In genomic region chr10:51342381-51342780, GRCh38 we compare ENCODE assay signal across 24 cellular contexts.
"Had no signal": no experiment of that assay in that cellular context is flagged by ENCODE, and none has a peak within 500 bp of the region (broad histone marks: within the 10 kb centered on the region; RNA-seq: fewer than 3 reads in every experiment).

No MANE protein-coding gene starts in this region.

- ATAC-seq: activated CD4-positive, alpha-beta T cell treated with anti-CD3 and anti-CD28 coated beads for 36 hours; naive thymus-derived CD4-positive, alpha-beta T cell; right cardiac atrium; stimulated activated naive B cell treated with anti-CD40 and anti-IgM and Interleukin-4, amounts not matched to agents 10 μg/mL and 1 μg/mL and 100 μg/mL, for 72 hours; T-cell had no signal

- H3K4me3 Mint-ChIP-seq: activated B cell treated with CpG ODN at 0.5 μM for 24 hours; activated CD4-positive, alpha-beta T cell treated with anti-CD3 and anti-CD28 coated beads for 36 hours; activated naive CD8-positive, alpha-beta T cell treated with anti-CD3 and anti-CD28 coated beads, Interleukin-2, amount 10 ng/mL, durations not matched to agents 7 days and 5 days; activated T-cell treated with anti-CD3 and anti-CD28 coated beads, Interleukin-2, amount 50 U/mL, for 24 hours; dendritic cell treated with granulocyte-macrophage colony-stimulating factor and Interleukin-4, amounts not matched to agents 40 ng/mL and 50 ng/mL, for 4 days; naive thymus-derived CD4-positive, alpha-beta T cell; stimulated activated naive B cell treated with anti-CD40 and anti-IgM and Interleukin-4, amounts not matched to agents 10 μg/mL and 1 μg/mL and 100 μg/mL, for 72 hours; T-cell had no signal

- H3K27me3 Mint-ChIP-seq: activated B cell treated with CpG ODN at 0.5 μM for 24 hours; activated CD4-positive, alpha-beta T cell treated with anti-CD3 and anti-CD28 coated beads for 36 hours; activated naive CD8-positive, alpha-beta T cell treated with anti-CD3 and anti-CD28 coated beads, Interleukin-2, amount 10 ng/mL, durations not matched to agents 7 days and 5 days; activated T-cell treated with anti-CD3 and anti-CD28 coated beads, Interleukin-2, amount 50 U/mL, for 24 hours; activated T-helper 17 cell treated with anti-CD3 and anti-CD28 coated beads, Interleukin-2, amount 50 U/mL, for 72 hours; dendritic cell treated with granulocyte-macrophage colony-stimulating factor and Interleukin-4, amounts not matched to agents 40 ng/mL and 50 ng/mL, for 4 days; stimulated activated naive B cell treated with anti-CD40 and anti-IgM and Interleukin-4, amounts not matched to agents 10 μg/mL and 1 μg/mL and 100 μg/mL, for 72 hours; T-cell had no signal

- H3K36me3 Mint-ChIP-seq: activated naive CD8-positive, alpha-beta T cell treated with anti-CD3 and anti-CD28 coated beads, Interleukin-2, amount 10 ng/mL, durations not matched to agents 7 days and 5 days; naive thymus-derived CD4-positive, alpha-beta T cell; stimulated activated naive B cell treated with anti-CD40 and anti-IgM and Interleukin-4, amounts not matched to agents 10 μg/mL and 1 μg/mL and 100 μg/mL, for 72 hours; T-cell had no signal

- H3K9me3 Mint-ChIP-seq: activated B cell treated with CpG ODN at 0.5 μM for 24 hours; activated naive CD8-positive, alpha-beta T cell treated with anti-CD3 and anti-CD28 coated beads, Interleukin-2, amount 10 ng/mL, durations not matched to agents 7 days and 5 days; activated T-cell treated with anti-CD3 and anti-CD28 coated beads, Interleukin-2, amount 50 U/mL, for 24 hours; stimulated activated naive B cell treated with anti-CD40 and anti-IgM and Interleukin-4, amounts not matched to agents 10 μg/mL and 1 μg/mL and 100 μg/mL, for 72 hours had no signal

- H3K27ac Mint-ChIP-seq: activated B cell treated with CpG ODN at 0.5 μM for 24 hours; activated CD4-positive, alpha-beta T cell treated with anti-CD3 and anti-CD28 coated beads for 36 hours; activated naive CD8-positive, alpha-beta T cell treated with anti-CD3 and anti-CD28 coated beads, Interleukin-2, amount 10 ng/mL, durations not matched to agents 7 days and 5 days; activated T-cell treated with anti-CD3 and anti-CD28 coated beads, Interleukin-2, amount 50 U/mL, for 24 hours; dendritic cell treated with granulocyte-macrophage colony-stimulating factor and Interleukin-4, amounts not matched to agents 40 ng/mL and 50 ng/mL, for 4 days; naive thymus-derived CD4-positive, alpha-beta T cell; stimulated activated naive B cell treated with anti-CD40 and anti-IgM and Interleukin-4, amounts not matched to agents 10 μg/mL and 1 μg/mL and 100 μg/mL, for 72 hours had no signal

- DNase-seq: activated B cell treated with CpG ODN at 0.5 μM for 24 hours; activated CD4-positive, alpha-beta T cell treated with anti-CD3 and anti-CD28 coated beads for 36 hours; activated CD4-positive, alpha-beta T cell treated with anti-CD3 and anti-CD28 coated beads, Interleukin-2, amount 50 U/mL, for 4 hours; activated CD8-positive, alpha-beta memory T cell treated with anti-CD3 and anti-CD28 coated beads for 24 hours; activated CD8-positive, alpha-beta memory T cell treated with anti-CD3 and anti-CD28 coated beads, Interleukin-2, amount 50 U/mL, for 4 hours; activated naive CD4-positive, alpha-beta T cell treated with Interleukin-2 at 50 U/mL for 16 hours; activated naive CD8-positive, alpha-beta T cell treated with anti-CD3 and anti-CD28 coated beads, Interleukin-2, amount 10 ng/mL, durations not matched to agents 7 days and 5 days; activated T-cell treated with anti-CD3 and anti-CD28 coated beads, Interleukin-2, amount 50 U/mL, for 24 hours; amniotic stem cell; effector CD4-positive, alpha-beta T cell; glutamatergic neuron; hippocampal formation; left ventricle myocardium inferior; naive thymus-derived CD4-positive, alpha-beta T cell; ovary; right cardiac atrium; small intestine; stimulated activated CD4-positive, alpha-beta T cell treated with anti-CD3 and anti-CD28 coated beads, Interleukin-15, amount 100 ng/mL, for 24 hours; stimulated activated naive B cell treated with anti-CD40 and anti-IgM and Interleukin-4, amounts not matched to agents 10 μg/mL and 1 μg/mL and 100 μg/mL, for 72 hours; T-cell; trophoblast cell; uterus had no signal

- H3K4me1 Mint-ChIP-seq: activated B cell treated with CpG ODN at 0.5 μM for 24 hours; activated CD4-positive, alpha-beta T cell treated with anti-CD3 and anti-CD28 coated beads for 36 hours; activated naive CD8-positive, alpha-beta T cell treated with anti-CD3 and anti-CD28 coated beads, Interleukin-2, amount 10 ng/mL, durations not matched to agents 7 days and 5 days; stimulated activated naive B cell treated with anti-CD40 and anti-IgM and Interleukin-4, amounts not matched to agents 10 μg/mL and 1 μg/mL and 100 μg/mL, for 72 hours had no signal
